ENCODE assay signal across 8 cellular contexts in genomic region chr19:54462072-54462712, GRCh38. TPM values are rescaled to one million over a fixed set of nuclear protein-coding genes. Genes with fewer than 3 reads are reported as not detected.
DNase-seq lines count a peak whose midpoint lies in the region; ATAC-seq and TF ChIP-seq lines count a peak whose summit lies in the region.

No MANE protein-coding gene starts in this region.

- H3K9me3 Mint-ChIP-seq in activated T-cell treated with anti-CD3 and anti-CD28 coated beads, Interleukin-2, amount 50 U/mL, for 72 hours, result no peaks in the 10 kb centered on the region

- peak overlapping the region; percentile 79 to 85 for H3K4me3 Mint-ChIP-seq in activated T-cell treated with anti-CD3 and anti-CD28 coated beads, Interleukin-2, amount 50 U/mL, for 72 hours

- intact Hi-C loops in left lung (cut with DNase I), result no loop called here

- peaks cover 23% of the 10 kb centered on the region for H3K4me1 ChIP-seq in adipocyte (ENCODE audit: control insufficient read depth, insufficient read depth, low read length)
- H3K4me1 ChIP-seq in left lung, result peaks cover 17 to 34% of the 10 kb centered on the region in 2 donors
- peaks cover 0 to 72% (median 15%) of the 10 kb centered on the region in 4 donors for H3K4me1 ChIP-seq in tibial nerve

- no peak for TF ChIP-seq POLR2A in tibial nerve (IDR thresholded peaks at IDR 0.05)

- WGBS in tibial nerve, 2 donors, result 56 to 59% methylated on average over 11 to 19 of the region's 19 CpGs

- H3K27me3 ChIP-seq in adipocyte (replicated peaks; ENCODE audit: control insufficient read depth, insufficient read depth, low read length), result no peaks in the 10 kb centered on the region
- peaks cover 0 to 11% of the 10 kb centered on the region in 2 donors for H3K27me3 ChIP-seq in left lung
- H3K27me3 ChIP-seq in tibial nerve, result no peaks in the 10 kb centered on the region

- peaks cover 36% of the 10 kb centered on the region for H3K4me1 Mint-ChIP-seq in activated T-cell treated with anti-CD3 and anti-CD28 coated beads, Interleukin-2, amount 50 U/mL, for 72 hours (ENCODE audit: low read depth)

- H3K4me3 ChIP-seq in adipocyte (ENCODE audit: low read length) (peak overlapping the region; percentile 81), left lung (peak overlapping the region; percentile 59 to 67), tibial nerve (peak overlapping the region; percentile 59 to 73 (median 72))

- no peak for ATAC-seq in activated T-cell treated with anti-CD3 and anti-CD28 coated beads, Interleukin-2, amount 50 U/mL, for 72 hours (replicated peaks in 1 of 2)
- ATAC-seq in left lung (no peak), left lobe of liver (no peak)

- peak overlapping the region; percentile 97 for H3K27ac ChIP-seq in left lung
- peak overlapping the region; percentile 90 to 96 (median 95) for H3K27ac ChIP-seq in tibial nerve

- H3K27me3 Mint-ChIP-seq in activated T-cell treated with anti-CD3 and anti-CD28 coated beads, Interleukin-2, amount 50 U/mL, for 72 hours (ENCODE audit: low read depth), result no peaks in the 10 kb centered on the region

- peak overlapping the region; percentile 79 for H3K27ac Mint-ChIP-seq in activated T-cell treated with anti-CD3 and anti-CD28 coated beads, Interleukin-2, amount 50 U/mL, for 72 hours

- H3K36me3 ChIP-seq in adipocyte (ENCODE audit: control insufficient read depth, insufficient read depth, low read length, severe bottlenecking), result peaks cover 44% of the 10 kb centered on the region
- peaks cover 0 to 53% of the 10 kb centered on the region in 2 donors for H3K36me3 ChIP-seq in left lung
- peaks cover 0 to 52% (median 32%) of the 10 kb centered on the region in 3 donors for H3K36me3 ChIP-seq in tibial nerve

- H3K9me3 ChIP-seq in adipocyte (ENCODE audit: control insufficient read depth, low read length), result no peaks in the 10 kb centered on the region
- no peaks in the 10 kb centered on the region for H3K9me3 ChIP-seq in left lung
- no peaks in the 10 kb centered on the region for H3K9me3 ChIP-seq in tibial nerve

- no peak for DNase-seq in activated T-cell treated with anti-CD3 and anti-CD28 coated beads, Interleukin-2, amount 50 U/mL, for 72 hours
- DNase-seq in activated T-cell treated with anti-CD3 and anti-CD28 coated beads for 4 hours (no peak), adipocyte (ENCODE audit: low read depth) (no peak), left lung (peak in 1 of 2 donors; percentile 76), tibial nerve (ENCODE audit: low spot score in 2 of 2) (no peak), NAMALWA (ENCODE audit: low spot score) (no peak), left lobe of liver (ENCODE audit: low spot score) (no peak)
- DNase-seq in stimulated activated CD4-positive, alpha-beta T cell treated with anti-CD3 and anti-CD28 coated beads, Interleukin-2, amount 100 ng/mL, for 48 hours, result no peak

- TF ChIP-seq CTCF in left lung (IDR thresholded peaks at IDR 0.05) (no peak), tibial nerve (IDR thresholded peaks at IDR 0.05) (no peak)

- peaks cover 9 to 20% of the 10 kb centered on the region in 2 donors for H3K36me3 Mint-ChIP-seq in activated T-cell treated with anti-CD3 and anti-CD28 coated beads, Interleukin-2, amount 50 U/mL, for 72 hours (ENCODE audit: insufficient read depth in 2 of 2)

- peak overlapping the region; percentile 91 for H3K9ac ChIP-seq in adipocyte (ENCODE audit: low read length)

- no peak for TF ChIP-seq EP300 in tibial nerve (IDR thresholded peaks at IDR 0.05)

RNA-seq across cellular contexts. Expression of gene LENG9, which starts 1.4 kb away (rescaled TPM):
- total RNA-seq in activated T-cell treated with anti-CD3 and anti-CD28 coated beads, Interleukin-2, amount 50 U/mL, for 72 hours, result 1 to 10 TPM; 3.1 to 5.8 TPM
- total RNA-seq in left lung (1 to 10 TPM; 5.4 to 8.8 TPM), tibial nerve (10 to 100 TPM in 1 of 4 donors, 1 to 10 TPM in 3; 5.9 to 10.3 (median 9.4) TPM), left lobe of liver (2.2 TPM)

RNA-seq across cellular contexts. Expression of gene CDC42EP5, which starts 10.9 kb away (rescaled TPM):
- under 1 TPM in 1 of 2 donors, not detected in 1; 0.30 TPM for total RNA-seq in activated T-cell treated with anti-CD3 and anti-CD28 coated beads, Interleukin-2, amount 50 U/mL, for 72 hours
- 10 to 100 TPM; 20.4 to 29.8 TPM for total RNA-seq in left lung
- 10 to 100 TPM; 38.9 to 62.2 (median 50.2) TPM for total RNA-seq in tibial nerve
- total RNA-seq in left lobe of liver, result 2.4 TPM

RNA-seq across cellular contexts. Expression of gene LENG8, which starts 13.2 kb away (rescaled TPM):
- 100 to 1,000 TPM; 221 to 283 TPM for total RNA-seq in activated T-cell treated with anti-CD3 and anti-CD28 coated beads, Interleukin-2, amount 50 U/mL, for 72 hours
- total RNA-seq in left lung (100 to 1,000 TPM; 138 to 144 TPM), tibial nerve (100 to 1,000 TPM; 189 to 389 (median 285) TPM), left lobe of liver (57.8 TPM)

RNA-seq across cellular contexts. Expression of gene LAIR2, which starts 40.4 kb away (rescaled TPM):
- 10 to 100 TPM in 1 of 2 donors, under 1 TPM in 1; 0.83 to 14.2 TPM for total RNA-seq in activated T-cell treated with anti-CD3 and anti-CD28 coated beads, Interleukin-2, amount 50 U/mL, for 72 hours
- total RNA-seq in left lung, result 1 to 10 TPM; 1.0 to 1.4 TPM
- total RNA-seq in tibial nerve, result not detected
- total RNA-seq in left lobe of liver, result not detected

RNA-seq across cellular contexts. Expression of gene TTYH1, which starts 46.9 kb away (rescaled TPM):
- total RNA-seq in activated T-cell treated with anti-CD3 and anti-CD28 coated beads, Interleukin-2, amount 50 U/mL, for 72 hours, result under 1 TPM; 0.32 to 0.41 TPM
- total RNA-seq in left lung, result not detected
- total RNA-seq in tibial nerve, result 10 to 100 TPM; 21.0 to 50.0 (median 34.9) TPM
- 0.33 TPM for total RNA-seq in left lobe of liver
